In the genomic region with DNA sequence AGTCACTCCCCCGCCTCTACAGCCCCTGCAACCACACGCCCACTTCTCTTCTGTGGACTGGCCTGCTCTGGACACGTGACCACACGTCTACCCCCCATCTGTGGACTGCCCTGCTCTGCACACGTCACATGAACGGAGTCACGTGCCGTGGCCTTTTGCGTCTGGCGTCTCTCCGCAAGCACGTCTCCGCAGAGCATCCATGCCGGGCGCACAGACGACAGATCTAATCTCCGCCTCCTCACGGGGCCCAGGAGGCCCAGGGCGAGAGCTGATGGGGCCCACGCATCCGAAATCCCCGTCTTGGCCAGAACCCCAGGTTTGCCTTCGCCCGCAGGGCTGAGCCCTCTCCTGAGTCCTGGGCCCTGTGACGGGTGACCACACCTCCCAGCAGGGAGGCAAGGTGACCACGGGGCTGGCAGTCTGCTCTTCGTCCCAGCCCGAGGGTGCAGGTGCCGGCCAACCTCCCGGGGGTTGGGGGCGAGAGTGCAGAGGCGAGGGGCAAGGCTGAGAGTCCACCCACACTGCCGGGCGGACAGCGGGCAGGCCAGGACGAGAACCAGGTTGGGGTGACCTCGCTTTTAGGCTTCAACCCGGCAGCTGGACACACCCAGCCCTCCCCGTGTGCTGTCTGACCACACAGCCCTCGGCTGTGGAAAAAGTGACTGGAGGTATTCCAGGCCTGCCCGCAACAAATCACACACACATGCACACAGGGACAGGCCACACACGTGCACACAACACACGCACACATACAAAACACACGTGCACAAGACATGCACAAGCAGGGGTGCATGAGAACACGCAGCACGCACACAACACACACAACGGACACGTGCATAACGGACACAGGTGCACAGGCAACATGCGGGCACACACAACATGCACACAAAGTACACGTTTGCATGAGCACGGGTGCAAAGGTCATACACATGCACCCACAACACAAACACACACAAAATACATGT, we compare ENCODE assay signal across 8 cellular contexts. TPM values are rescaled to one million over a fixed set of nuclear protein-coding genes. Genes with fewer than 3 reads are reported as not detected.
DNase-seq lines count a peak whose midpoint lies in the region; ATAC-seq and TF ChIP-seq lines count a peak whose summit lies in the region.

No MANE protein-coding gene starts in this region.

- no peaks in the 10 kb centered on the region for H3K36me3 ChIP-seq in GM23338 (ENCODE audit: insufficient read depth)
- no peaks in the 10 kb centered on the region for H3K36me3 ChIP-seq in smooth muscle cell (ENCODE audit: low read depth)

- peaks cover 5% of the 10 kb centered on the region; the same call in 1 of the 2 replicates for H4K20me1 ChIP-seq in GM23338 (replicated peaks; ENCODE audit: insufficient read depth)
- peaks cover 71% of the 10 kb centered on the region for H4K20me1 ChIP-seq in smooth muscle cell (ENCODE audit: low read depth)

- H3K36me3 Mint-ChIP-seq in GM23338 (ENCODE audit: low read depth): peaks cover 8% of the 10 kb centered on the region; the same call in 2 of the 3 replicates
- H3K36me3 Mint-ChIP-seq in activated CD4-positive, alpha-beta memory T cell treated with anti-CD3 and anti-CD28 coated beads for 36 hours: peaks cover 10% of the 10 kb centered on the region

- peak overlapping the region; percentile 50; the same call in 1 of the 2 replicates for H3K27ac ChIP-seq in GM23338 (ENCODE audit: low read depth)
- peak overlapping the region; percentile 63 for H3K27ac ChIP-seq in smooth muscle cell (ENCODE audit: low read depth)

- POLR2A ChIA-PET in activated CD4-positive, alpha-beta memory T cell treated with anti-CD3 and anti-CD28 coated beads for 36 hours (lab: Charles Lee): no interaction called here

- ATAC-seq in GM23338 (no peak), HG03354 (IDR thresholded peaks at IDR 0.05; ENCODE audit: poor library complexity, severe bottlenecking, unreplicated experiment) (no peak)

- intact Hi-C loops in activated CD4-positive, alpha-beta memory T cell treated with anti-CD3 and anti-CD28 coated beads for 36 hours (cut with micrococcal nuclease): no loop called here
- intact Hi-C loops in head of caudate nucleus (cut with DNase I): no loop called here

- no peaks in the 10 kb centered on the region for H3K9me3 ChIP-seq in smooth muscle cell (replicated peaks; ENCODE audit: low read depth)

- H3K4me2 ChIP-seq in GM23338: no peak overlapping the region
- H3K4me2 ChIP-seq in smooth muscle cell: peak overlapping the region; percentile 77

- H3K9me2 ChIP-seq in GM23338 (ENCODE audit: insufficient read depth): no peaks in the 10 kb centered on the region

- CTCF ChIA-PET in activated CD4-positive, alpha-beta memory T cell treated with anti-CD3 and anti-CD28 coated beads for 36 hours (lab: Charles Lee): interaction anchor here (0.6 kb wide), 1 partner anchor 1933 kb away, joined by 3 read pairs; no protein-coding TSS in a partner anchor

- DNase-seq in GM23338 (ENCODE audit: low spot score) (no peak), glomerular visceral epithelial cell (ENCODE audit: extremely low spot score) (peak; percentile 45), smooth muscle cell (lab: John Stamatoyannopoulos, UW; ENCODE audit: unreplicated experiment) (no peak), COLO668 (lab: John Stamatoyannopoulos, UW; ENCODE audit: unreplicated experiment) (no peak), Kasumi-1 (lab: John Stamatoyannopoulos, UW) (no peak), head of caudate nucleus (no peak)
- no peak for DNase-seq in activated CD4-positive, alpha-beta memory T cell treated with anti-CD3 and anti-CD28 coated beads for 36 hours

- H3K27me3 ChIP-seq in GM23338 (ENCODE audit: insufficient read depth): no peaks in the 10 kb centered on the region
- H3K27me3 ChIP-seq in smooth muscle cell (ENCODE audit: low read depth): no peaks in the 10 kb centered on the region

- no peak overlapping the region for H3K9ac ChIP-seq in smooth muscle cell (ENCODE audit: low read depth)

- peak overlapping the region; percentile 38; the same call in 1 of the 3 replicates for H3K4me3 Mint-ChIP-seq in GM23338
- H3K4me3 Mint-ChIP-seq in activated CD4-positive, alpha-beta memory T cell treated with anti-CD3 and anti-CD28 coated beads for 36 hours: no peak overlapping the region

- no peaks in the 10 kb centered on the region; the same call in 2 of the 3 replicates for H3K9me3 Mint-ChIP-seq in GM23338
- H3K9me3 Mint-ChIP-seq in activated CD4-positive, alpha-beta memory T cell treated with anti-CD3 and anti-CD28 coated beads for 36 hours: no peaks in the 10 kb centered on the region

- H3K79me2 ChIP-seq in GM23338 (replicated peaks; ENCODE audit: insufficient read depth) (peaks cover 63% of the 10 kb centered on the region), smooth muscle cell (ENCODE audit: low read depth) (peaks cover 76% of the 10 kb centered on the region)

- H2AFZ ChIP-seq in GM23338 (no peak overlapping the region), smooth muscle cell (ENCODE audit: low read depth) (no peak overlapping the region)

- H3F3A ChIP-seq in GM23338 (replicated peaks; ENCODE audit: low read depth): peaks cover 25% of the 10 kb centered on the region; the same call in 1 of the 2 replicates
- peaks cover 12% of the 10 kb centered on the region for H3F3A ChIP-seq in smooth muscle cell (ENCODE audit: low read depth)

- no peak overlapping the region for H3K4me3 ChIP-seq in GM23338
- H3K4me3 ChIP-seq in smooth muscle cell: no peak overlapping the region

- H3K4me1 Mint-ChIP-seq in GM23338: peaks cover 25% of the 10 kb centered on the region
- H3K4me1 Mint-ChIP-seq in activated CD4-positive, alpha-beta memory T cell treated with anti-CD3 and anti-CD28 coated beads for 36 hours (ENCODE audit: low read depth): peaks cover 31% of the 10 kb centered on the region

- no peak for TF ChIP-seq CTCF in GM23338 (conservative IDR thresholded peaks at IDR 0.05; ENCODE audit: low read depth in 2 of 2)
- no peak for TF ChIP-seq CTCF in smooth muscle cell (IDR thresholded peaks at IDR 0.05; ENCODE audit: borderline replicate concordance, insufficient read depth, poor library complexity, severe bottlenecking)

- 79% methylated on average over 52 of the region's 52 CpGs for WGBS in smooth muscle cell (ENCODE audit: low lambda C conversion rate)

- no peaks in the 10 kb centered on the region; the same call in 1 of the 2 replicates for H3K4me1 ChIP-seq in GM23338 (ENCODE audit: insufficient read depth)
- H3K4me1 ChIP-seq in smooth muscle cell (ENCODE audit: low read depth): peaks cover 16% of the 10 kb centered on the region

- peak overlapping the region; percentile 96 for H3K27ac Mint-ChIP-seq in GM23338
- peak overlapping the region; percentile 42 for H3K27ac Mint-ChIP-seq in activated CD4-positive, alpha-beta memory T cell treated with anti-CD3 and anti-CD28 coated beads for 36 hours

- peaks cover 23% of the 10 kb centered on the region for H3K27me3 Mint-ChIP-seq in GM23338 (ENCODE audit: insufficient read depth, low read depth, poor library complexity)
- no peaks in the 10 kb centered on the region for H3K27me3 Mint-ChIP-seq in activated CD4-positive, alpha-beta memory T cell treated with anti-CD3 and anti-CD28 coated beads for 36 hours

TF ChIP-seq in GM23338, 12 proteins besides CTCF, POLR2A, EP300 and RAD21 (continues in another document):
- TF ChIP-seq STAT1 (IDR thresholded peaks at IDR 0.05; ENCODE audit: unreplicated experiment) (no peak), NANOG (IDR thresholded peaks at IDR 0.05; ENCODE audit: borderline replicate concordance) (no peak), EZH2 (IDR thresholded peaks at IDR 0.05; ENCODE audit: low read depth, unreplicated experiment) (no peak), EZH2phosphoT487 (IDR thresholded peaks at IDR 0.05; ENCODE audit: unreplicated experiment) (no peak), ZNF114 (CRISPR knock-in tag; IDR thresholded peaks at IDR 0.05) (no peak), ZNF331 (CRISPR knock-in tag; IDR thresholded peaks at IDR 0.05; ENCODE audit: low read depth) (no peak), POLR2AphosphoS5 (IDR thresholded peaks at IDR 0.05; ENCODE audit: low read depth) (no peak)
- TF ChIP-seq, protein P1, sequence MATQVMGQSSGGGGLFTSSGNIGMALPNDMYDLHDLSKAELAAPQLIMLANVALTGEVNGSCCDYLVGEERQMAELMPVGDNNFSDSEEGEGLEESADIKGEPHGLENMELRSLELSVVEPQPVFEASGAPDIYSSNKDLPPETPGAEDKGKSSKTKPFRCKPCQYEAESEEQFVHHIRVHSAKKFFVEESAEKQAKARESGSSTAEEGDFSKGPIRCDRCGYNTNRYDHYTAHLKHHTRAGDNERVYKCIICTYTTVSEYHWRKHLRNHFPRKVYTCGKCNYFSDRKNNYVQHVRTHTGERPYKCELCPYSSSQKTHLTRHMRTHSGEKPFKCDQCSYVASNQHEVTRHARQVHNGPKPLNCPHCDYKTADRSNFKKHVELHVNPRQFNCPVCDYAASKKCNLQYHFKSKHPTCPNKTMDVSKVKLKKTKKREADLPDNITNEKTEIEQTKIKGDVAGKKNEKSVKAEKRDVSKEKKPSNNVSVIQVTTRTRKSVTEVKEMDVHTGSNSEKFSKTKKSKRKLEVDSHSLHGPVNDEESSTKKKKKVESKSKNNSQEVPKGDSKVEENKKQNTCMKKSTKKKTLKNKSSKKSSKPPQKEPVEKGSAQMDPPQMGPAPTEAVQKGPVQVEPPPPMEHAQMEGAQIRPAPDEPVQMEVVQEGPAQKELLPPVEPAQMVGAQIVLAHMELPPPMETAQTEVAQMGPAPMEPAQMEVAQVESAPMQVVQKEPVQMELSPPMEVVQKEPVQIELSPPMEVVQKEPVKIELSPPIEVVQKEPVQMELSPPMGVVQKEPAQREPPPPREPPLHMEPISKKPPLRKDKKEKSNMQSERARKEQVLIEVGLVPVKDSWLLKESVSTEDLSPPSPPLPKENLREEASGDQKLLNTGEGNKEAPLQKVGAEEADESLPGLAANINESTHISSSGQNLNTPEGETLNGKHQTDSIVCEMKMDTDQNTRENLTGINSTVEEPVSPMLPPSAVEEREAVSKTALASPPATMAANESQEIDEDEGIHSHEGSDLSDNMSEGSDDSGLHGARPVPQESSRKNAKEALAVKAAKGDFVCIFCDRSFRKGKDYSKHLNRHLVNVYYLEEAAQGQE (IDR thresholded peaks at IDR 0.05; ENCODE audit: unreplicated experiment): no peak

RNA-seq across cellular contexts. Expression of a gene that starts 3.9 kb away (rescaled TPM):
- 28.0 and 35.4 TPM in 2 replicates for total RNA-seq in GM23338 (2014; rRNA removed; shearing (Covaris generic))
- polyA plus RNA-seq in GM23338 (2016; fragmentation: Nextera tagmentation; extraction: Ambion mirVana) (6.3 and 6.9 TPM in 2 replicates), smooth muscle cell (17.6 and 20.9 TPM in 2 replicates)
- total RNA-seq in activated CD4-positive, alpha-beta memory T cell treated with anti-CD3 and anti-CD28 coated beads for 36 hours: 100 to 1,000 TPM in 1 of 2 experiments, 10 to 100 TPM in 1; 96.9 to 110 TPM
- total RNA-seq in smooth muscle cell: 16.4 and 18.1 TPM in 2 replicates

RNA-seq across cellular contexts. Expression of a gene that starts 35.4 kb away (rescaled TPM):
- 84.4 and 96.5 TPM in 2 replicates for total RNA-seq in GM23338 (2014; rRNA removed; shearing (Covaris generic))
- 19.4 and 23.7 TPM in 2 replicates for polyA plus RNA-seq in GM23338 (2016; fragmentation: Nextera tagmentation; extraction: Ambion mirVana)
- total RNA-seq in activated CD4-positive, alpha-beta memory T cell treated with anti-CD3 and anti-CD28 coated beads for 36 hours: 10 to 100 TPM; 66.4 to 74.3 TPM
- total RNA-seq in smooth muscle cell: 23.6 and 29.3 TPM in 2 replicates
- polyA plus RNA-seq in smooth muscle cell: 62.3 and 79.7 TPM in 2 replicates
